7 cellular contexts compared by ENCODE assay signal in the genomic region with DNA sequence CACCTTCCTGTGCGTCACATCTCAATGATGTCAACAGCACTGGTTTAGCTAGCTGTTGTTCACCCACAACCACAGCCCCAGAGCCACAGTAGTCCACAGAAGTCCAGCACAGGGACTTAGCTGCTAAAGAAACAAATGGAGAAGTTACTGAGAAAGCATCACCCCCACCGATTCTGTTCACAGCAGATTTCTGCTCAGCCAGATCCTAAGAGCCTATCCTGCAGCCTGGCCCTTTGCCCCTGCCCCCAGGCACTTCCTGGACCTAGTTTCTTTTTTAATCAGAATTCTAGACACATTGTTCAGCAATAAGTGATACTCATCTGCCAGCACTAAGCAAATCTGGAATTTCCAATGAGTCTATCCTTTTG. TPM values are rescaled to one million over a fixed set of nuclear protein-coding genes. Genes with fewer than 3 reads are reported as not detected.
DNase-seq lines count a peak whose midpoint lies in the region; ATAC-seq and TF ChIP-seq lines count a peak whose summit lies in the region.

No MANE protein-coding gene starts in this region.

- H3K27ac Mint-ChIP-seq in activated B cell treated with CpG ODN at 0.5 μM for 24 hours: peak overlapping the region; percentile 95
- peak overlapping the region; percentile 96 for H3K27ac Mint-ChIP-seq in dendritic cell treated with granulocyte-macrophage colony-stimulating factor and Interleukin-4, amounts not matched to agents 40 ng/mL and 50 ng/mL, for 4 days

- CTCF ChIA-PET in activated B cell treated with CpG ODN at 0.5 μM for 24 hours (lab: Charles Lee): interaction anchor here (1.0 to 2.1 kb wide), 5 partner anchors 11 to 33 kb away, joined by 3 to 9 read pairs (median 3); no protein-coding TSS in a partner anchor

- H3K4me1 Mint-ChIP-seq in activated B cell treated with CpG ODN at 0.5 μM for 24 hours: peaks cover 99% of the 10 kb centered on the region
- peaks cover 83% of the 10 kb centered on the region for H3K4me1 Mint-ChIP-seq in dendritic cell treated with granulocyte-macrophage colony-stimulating factor and Interleukin-4, amounts not matched to agents 40 ng/mL and 50 ng/mL, for 4 days (ENCODE audit: low read depth)

- no peak for TF ChIP-seq CTCF in activated B cell treated with CpG ODN at 0.5 μM for 24 hours (IDR thresholded peaks at IDR 0.05)

- H3K9me3 Mint-ChIP-seq in activated B cell treated with CpG ODN at 0.5 μM for 24 hours: no peaks in the 10 kb centered on the region
- no peaks in the 10 kb centered on the region for H3K9me3 Mint-ChIP-seq in dendritic cell treated with granulocyte-macrophage colony-stimulating factor and Interleukin-4, amounts not matched to agents 40 ng/mL and 50 ng/mL, for 4 days

- H3K27ac ChIP-seq in muscle layer of duodenum (ENCODE audit: low read length) (peak overlapping the region; percentile 76), temporal lobe (ENCODE audit: low read depth, low read length) (peak overlapping the region; percentile 80)

- ATAC-seq in GM19043 (IDR thresholded peaks at IDR 0.05; ENCODE audit: low read depth, unreplicated experiment) (peak; percentile 25), activated B cell treated with CpG ODN at 0.5 μM for 24 hours (ENCODE audit: low read depth) (peak; percentile 47)

- DNase-seq in HT1080 (ENCODE audit: low read depth) (peak; percentile 76), activated B cell treated with CpG ODN at 0.5 μM for 24 hours (no peak), GM19238 (ENCODE audit: insufficient read length, low spot score) (no peak)

- intact Hi-C loops in activated B cell treated with CpG ODN at 0.5 μM for 24 hours (cut with micrococcal nuclease): loop anchor here (1.0 to 10.0 kb wide), 5 partner anchors 8 to 605 kb away; partner anchors contain the start of genes B4GALT1, SMIM27 and TOPORS
- intact Hi-C loops in dendritic cell treated with granulocyte-macrophage colony-stimulating factor and Interleukin-4, amounts not matched to agents 40 ng/mL and 50 ng/mL, for 4 days (cut with micrococcal nuclease): loop anchor here (1.0 to 2.0 kb wide), 2 partner anchors 8 to 67 kb away; partner anchors contain the start of gene B4GALT1

- H3K36me3 Mint-ChIP-seq in activated B cell treated with CpG ODN at 0.5 μM for 24 hours (ENCODE audit: low read depth): peaks cover 29% of the 10 kb centered on the region
- H3K36me3 Mint-ChIP-seq in dendritic cell treated with granulocyte-macrophage colony-stimulating factor and Interleukin-4, amounts not matched to agents 40 ng/mL and 50 ng/mL, for 4 days (ENCODE audit: low read depth): peaks cover 49% of the 10 kb centered on the region

- no peak overlapping the region for H3K4me3 ChIP-seq in muscle layer of duodenum (ENCODE audit: low read depth in 1 of 2, low read length in 2 of 2)

- peaks cover 74 to 84% of the 10 kb centered on the region in 2 donors for H3K4me1 ChIP-seq in muscle layer of duodenum (ENCODE audit: control insufficient read depth in 1 of 2, insufficient read depth in 2 of 2, low read length in 2 of 2)

- POLR2A ChIA-PET in activated B cell treated with CpG ODN at 0.5 μM for 24 hours (lab: Charles Lee): interaction anchor here (0.9 to 18.9 kb wide), 9 partner anchors 8 to 135 kb away, joined by 3 to 593 read pairs (median 7); partner anchors contain the start of genes B4GALT1, DNAJA1 and SMU1

- H3K9me3 ChIP-seq in muscle layer of duodenum (ENCODE audit: control insufficient read depth in 1 of 2, low read length in 2 of 2): no peaks in the 10 kb centered on the region

- H3K27me3 ChIP-seq in muscle layer of duodenum (ENCODE audit: low read depth, low read length): no peaks in the 10 kb centered on the region

- peaks cover 0 to 5% of the 10 kb centered on the region in 2 donors for H3K36me3 ChIP-seq in muscle layer of duodenum (ENCODE audit: control insufficient read depth in 1 of 2, insufficient read depth in 2 of 2, low read length in 2 of 2)

- H3K4me3 Mint-ChIP-seq in activated B cell treated with CpG ODN at 0.5 μM for 24 hours: peak overlapping the region; percentile 97
- peak overlapping the region; percentile 60 for H3K4me3 Mint-ChIP-seq in dendritic cell treated with granulocyte-macrophage colony-stimulating factor and Interleukin-4, amounts not matched to agents 40 ng/mL and 50 ng/mL, for 4 days

- H3K27me3 Mint-ChIP-seq in activated B cell treated with CpG ODN at 0.5 μM for 24 hours: no peaks in the 10 kb centered on the region
- H3K27me3 Mint-ChIP-seq in dendritic cell treated with granulocyte-macrophage colony-stimulating factor and Interleukin-4, amounts not matched to agents 40 ng/mL and 50 ng/mL, for 4 days: no peaks in the 10 kb centered on the region

RNA-seq across cellular contexts. Expression of gene B4GALT1, which starts 7.4 kb away (rescaled TPM):
- total RNA-seq in HT1080 (2014; rRNA removed; shearing (Covaris generic)): 14.5 and 23.6 TPM in 2 replicates
- 85.6 and 105 TPM in 2 replicates for polyA plus RNA-seq in HT1080 (2015; cell fraction: cytosol; rRNA removed)
- polyA plus RNA-seq in HT1080 (2015; cell fraction: nucleus; rRNA removed): 64.6 and 67.9 TPM in 2 replicates
- total RNA-seq in activated B cell treated with CpG ODN at 0.5 μM for 24 hours: 111 and 118 TPM in 2 replicates
- 2.2 TPM for total RNA-seq in temporal lobe
